ENCODE assay signal across 16 cellular contexts in the genomic region with DNA sequence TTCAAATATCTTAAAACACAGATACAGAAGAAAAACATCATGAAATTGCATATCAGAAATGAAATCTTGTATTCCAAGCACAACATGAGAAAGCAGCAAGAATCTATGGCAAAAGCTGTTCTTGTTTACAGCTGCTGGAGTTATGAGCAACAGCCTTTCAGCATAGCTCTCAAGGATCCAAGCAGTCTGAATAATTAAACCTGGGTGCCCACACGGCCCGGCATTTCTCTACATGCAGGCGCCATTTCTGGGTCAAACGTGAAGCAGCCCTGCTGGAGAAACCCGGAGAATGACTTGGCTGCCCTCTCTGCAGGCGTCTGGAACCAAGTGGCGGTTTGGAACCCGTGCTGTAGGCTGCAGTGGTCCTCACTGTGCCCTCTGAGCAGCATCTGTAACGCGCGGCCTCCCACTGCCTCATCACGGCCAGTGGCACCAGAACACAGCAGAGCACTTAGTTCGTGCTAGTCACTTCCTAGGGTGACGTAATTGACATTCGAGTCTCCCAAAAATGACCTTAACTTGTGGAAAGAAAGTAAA.
"Had no signal": no experiment of that assay in that cellular context is flagged by ENCODE, and none has a peak within 500 bp of the region (broad histone marks: within the 10 kb centered on the region; RNA-seq: fewer than 3 reads in every experiment).

No MANE protein-coding gene starts in this region.

- H3K4me3 Mint-ChIP-seq: natural killer cell treated with Interleukin-12 subunit alpha and Interleukin-12 subunit beta and Interleukin-15 and Interleukin-18, amount 100 ng/mL, for 72 hours; stimulated activated naive B cell treated with anti-CD40 and anti-IgM and Interleukin-4, amounts not matched to agents 10 μg/mL and 1 μg/mL and 100 μg/mL, for 72 hours; stimulated activated naive CD8-positive, alpha-beta T cell treated with anti-CD3 and anti-CD28 coated beads, Interleukin-15, amount 100 ng/mL, for 72 hours had no signal

- H3K4me1 Mint-ChIP-seq: stimulated activated naive B cell treated with anti-CD40 and anti-IgM and Interleukin-4, amounts not matched to agents 10 μg/mL and 1 μg/mL and 100 μg/mL, for 72 hours; stimulated activated naive CD8-positive, alpha-beta T cell treated with anti-CD3 and anti-CD28 coated beads, Interleukin-15, amount 100 ng/mL, for 72 hours had no signal

- H3K27ac Mint-ChIP-seq: natural killer cell treated with Interleukin-12 subunit alpha and Interleukin-12 subunit beta and Interleukin-15 and Interleukin-18, amount 100 ng/mL, for 72 hours; stimulated activated naive B cell treated with anti-CD40 and anti-IgM and Interleukin-4, amounts not matched to agents 10 μg/mL and 1 μg/mL and 100 μg/mL, for 72 hours had no signal

- H3K4me3 ChIP-seq: colonic mucosa, heart left ventricle, sigmoid colon, skin epidermis, testis, transverse colon had no signal

- H3K27ac ChIP-seq: colonic mucosa, heart left ventricle, sigmoid colon, skin epidermis, testis, transverse colon had no signal

- ATAC-seq: natural killer cell treated with Interleukin-12 subunit alpha and Interleukin-12 subunit beta and Interleukin-15 and Interleukin-18, amount 100 ng/mL, for 72 hours; stimulated activated naive B cell treated with anti-CD40 and anti-IgM and Interleukin-4, amounts not matched to agents 10 μg/mL and 1 μg/mL and 100 μg/mL, for 72 hours; stimulated activated naive CD8-positive, alpha-beta T cell treated with anti-CD3 and anti-CD28 coated beads, Interleukin-15, amount 100 ng/mL, for 72 hours had no signal

- H3K36me3 ChIP-seq: colonic mucosa, heart left ventricle, sigmoid colon, transverse colon had no signal

- H3K36me3 Mint-ChIP-seq: natural killer cell treated with Interleukin-12 subunit alpha and Interleukin-12 subunit beta and Interleukin-15 and Interleukin-18, amount 100 ng/mL, for 72 hours; stimulated activated naive B cell treated with anti-CD40 and anti-IgM and Interleukin-4, amounts not matched to agents 10 μg/mL and 1 μg/mL and 100 μg/mL, for 72 hours had no signal

- H3K27me3 ChIP-seq: colonic mucosa, sigmoid colon, testis, transverse colon had no signal

- H3K27me3 Mint-ChIP-seq: natural killer cell treated with Interleukin-12 subunit alpha and Interleukin-12 subunit beta and Interleukin-15 and Interleukin-18, amount 100 ng/mL, for 72 hours; stimulated activated naive B cell treated with anti-CD40 and anti-IgM and Interleukin-4, amounts not matched to agents 10 μg/mL and 1 μg/mL and 100 μg/mL, for 72 hours; stimulated activated naive CD8-positive, alpha-beta T cell treated with anti-CD3 and anti-CD28 coated beads, Interleukin-15, amount 100 ng/mL, for 72 hours had no signal

- H3K4me1 ChIP-seq: colonic mucosa, sigmoid colon had no signal

- DNase-seq: cerebellar nuclear complex; colonic mucosa; effector CD8-positive, alpha-beta T cell; foreskin melanocyte; hippocampal formation; kidney glomerular epithelial cell; sigmoid colon; stimulated activated CD4-positive, alpha-beta T cell treated with anti-CD3 and anti-CD28 coated beads, Interleukin-2, amount 100 ng/mL, for 24 hours; stimulated activated CD4-positive, alpha-beta T cell treated with anti-CD3 and anti-CD28 coated beads, Interleukin-4, amount 100 ng/mL, for 4 hours; stimulated activated naive B cell treated with anti-CD40 and anti-IgM and Interleukin-4, amounts not matched to agents 10 μg/mL and 1 μg/mL and 100 μg/mL, for 72 hours; stimulated activated naive CD8-positive, alpha-beta T cell treated with anti-CD3 and anti-CD28 coated beads, Interleukin-15, amount 100 ng/mL, for 72 hours; testis; transverse colon had no signal

- H3K9me3 Mint-ChIP-seq: natural killer cell treated with Interleukin-12 subunit alpha and Interleukin-12 subunit beta and Interleukin-15 and Interleukin-18, amount 100 ng/mL, for 72 hours; stimulated activated naive CD8-positive, alpha-beta T cell treated with anti-CD3 and anti-CD28 coated beads, Interleukin-15, amount 100 ng/mL, for 72 hours had no signal

- H3K9me3 ChIP-seq: colonic mucosa, heart left ventricle, sigmoid colon, testis, transverse colon had no signal
